In genomic region chr14:76867536-76868452, GRCh38 we compare ENCODE assay signal across 12 cellular contexts. TPM values are rescaled to one million over a fixed set of nuclear protein-coding genes. Genes with fewer than 3 reads are reported as not detected.
A peak's percentile ranks its signal among the peaks of the same experiment; 100 is the strongest.
DNase-seq lines count a peak whose midpoint lies in the region; ATAC-seq and TF ChIP-seq lines count a peak whose summit lies in the region.
"Had no signal": no experiment of that assay in that cellular context is flagged by ENCODE, and none has a peak within 500 bp of the region (broad histone marks: within the 10 kb centered on the region; RNA-seq: fewer than 3 reads in every experiment).

No MANE protein-coding gene starts in this region.

- no peaks in the 10 kb centered on the region for H3F3A ChIP-seq in PC-3 (ENCODE audit: low read length, unreplicated experiment)

- intact Hi-C loops in cardiac septum (cut with DNase I) (loop anchor here (5.0 kb wide), 1 partner anchor 150 kb away; no protein-coding TSS in a partner anchor), PC-3 (cut with micrococcal nuclease) (no loop called here)

- H4K20me1 ChIP-seq in PC-3 (ENCODE audit: low read length) = no peaks in the 10 kb centered on the region

- POLR2A ChIA-PET in PC-3 (lab: Charles Lee; ENCODE audit: unreplicated experiment) = no interaction called here

- TF ChIP-seq CTCF in PC-3 (conservative IDR thresholded peaks at IDR 0.05; ENCODE audit: low read depth, low read length) = no peak

- WGBS in thymus = 40% methylated on average over 25 of the region's 25 CpGs

- H3K36me3 ChIP-seq in thymus (ENCODE audit: control insufficient read depth, insufficient read depth) (no peaks in the 10 kb centered on the region), PC-3 (ENCODE audit: low read depth, low read length) (no peaks in the 10 kb centered on the region)

- H3K4me3 ChIP-seq in thymus (ENCODE audit: low read length) (no peak overlapping the region), PC-3 (ENCODE audit: low read length) (no peak overlapping the region)
- H3K4me3 ChIP-seq: A549 had no signal

- no peaks in the 10 kb centered on the region for H3K27me3 ChIP-seq in thymus (ENCODE audit: control insufficient read depth, insufficient read depth)
- peaks cover 8% of the 10 kb centered on the region; the same call in 1 of the 2 replicates for H3K27me3 ChIP-seq in PC-3 (ENCODE audit: low read length)

- H3K9me3 ChIP-seq in thymus (ENCODE audit: control insufficient read depth) (no peaks in the 10 kb centered on the region), PC-3 (ENCODE audit: low read length) (no peaks in the 10 kb centered on the region)
- H3K9me3 ChIP-seq: A549 had no signal

- H3K27ac ChIP-seq in thymus (ENCODE audit: low read depth) (peak overlapping the region; percentile 69), PC-3 (ENCODE audit: low read length) (no peak overlapping the region)
- H3K27ac ChIP-seq: A549 had no signal

- H3K9me2 ChIP-seq in PC-3 (replicated peaks; ENCODE audit: low read length) = no peaks in the 10 kb centered on the region

- no peak overlapping the region for H2AFZ ChIP-seq in PC-3 (ENCODE audit: low read length)

- no peaks in the 10 kb centered on the region for H3K79me2 ChIP-seq in PC-3 (ENCODE audit: low read length)

- CTCF ChIA-PET in PC-3 (lab: Charles Lee) = no interaction called here

- no peak overlapping the region for H3K4me2 ChIP-seq in PC-3 (ENCODE audit: low read length)
- H3K4me2 ChIP-seq: A549 had no signal

- no peak overlapping the region for H3K9ac ChIP-seq in PC-3 (ENCODE audit: low read length)

- no TSS peak for BruUV-seq in PC-3 (replicated peaks; lab: Mats Ljungman, UMichigan)

- peaks cover 6% of the 10 kb centered on the region for H3K4me1 ChIP-seq in thymus (ENCODE audit: control insufficient read depth, insufficient read depth, low read length)
- no peaks in the 10 kb centered on the region for H3K4me1 ChIP-seq in PC-3 (ENCODE audit: insufficient read depth, low read length)
- H3K4me1 ChIP-seq: A549 had no signal

- ATAC-seq in HG03521 (IDR thresholded peaks at IDR 0.05; ENCODE audit: unreplicated experiment) (no peak), PC-3 (no peak)
- ATAC-seq: A549 had no signal

- DNase-seq in NCI-H1092 treated with DMSO at 0.1 percent for 48 hours (lab: John Stamatoyannopoulos, UW) = peak; percentile 8
- no peak for DNase-seq in NCI-H1092 (lab: John Stamatoyannopoulos, UW)
- peak; percentile 20 to 33 for DNase-seq in activated CD4-positive, alpha-beta T cell treated with anti-CD3 and anti-CD28 coated beads for 4 hours
- peak; percentile 90 for DNase-seq in cardiac septum (ENCODE audit: low spot score)
- DNase-seq in inferior parietal cortex (ENCODE audit: extremely low spot score) = no peak
- DNase-seq in PC-3 = no peak

RNA-seq across cellular contexts. Expression of gene LRRC74A, which starts 41.6 kb away (rescaled TPM):
- total RNA-seq in cardiac septum (not detected), PC-3 (2014; rRNA removed) (not detected in 2 replicates)
- not detected for polyA plus RNA-seq in thymus
- total RNA-seq: mononuclear cell, RPMI7951, temporal lobe had no signal
- polyA plus RNA-seq: A549 had no signal

RNA-seq across cellular contexts. Expression of gene ANGEL1, which starts 55.1 kb away (rescaled TPM):
- 12.4 TPM for total RNA-seq in cardiac septum
- 12.2 TPM for polyA plus RNA-seq in thymus
- total RNA-seq in PC-3 (2014; rRNA removed) = 9.2 and 12.4 TPM in 2 replicates

Comparison
In these comparisons a context has a peak if more than half of its experiments do, and no peak if none do; other contexts are left out.
1. DNase-seq: peak in NCI-H1092 treated with DMSO at 0.1 percent for 48 hours (single experiment), activated CD4-positive, alpha-beta T cell treated with anti-CD3 and anti-CD28 coated beads for 4 hours (2 of 2) and cardiac septum (single experiment); none in NCI-H1092 (single experiment), inferior parietal cortex (single experiment) and PC-3 (single experiment).